In the genomic region with DNA sequence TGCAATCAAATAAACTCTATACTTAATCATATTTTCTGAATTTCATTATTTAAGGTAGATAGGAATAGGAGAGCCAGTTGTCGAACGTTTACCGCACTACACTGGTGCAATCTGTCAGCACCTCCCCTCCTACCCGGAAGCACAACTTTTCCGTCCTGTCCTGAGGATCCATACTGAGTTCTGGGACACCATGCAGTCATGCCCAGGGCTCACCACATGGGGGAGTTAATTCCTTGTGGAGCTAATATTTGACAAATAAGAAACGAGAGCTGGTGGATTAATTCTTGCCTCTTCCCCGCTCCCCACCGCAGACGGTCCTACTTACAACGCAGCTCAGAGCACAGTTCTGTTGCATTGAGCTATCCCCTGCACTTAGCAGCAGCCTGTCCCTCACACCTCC, we compare ENCODE assay signal across 9 cellular contexts.
DNase-seq lines count a peak whose midpoint lies in the region; ATAC-seq and TF ChIP-seq lines count a peak whose summit lies in the region.
"Had no signal": no experiment of that assay in that cellular context is flagged by ENCODE, and none has a peak within 500 bp of the region (broad histone marks: within the 10 kb centered on the region; RNA-seq: fewer than 3 reads in every experiment).

No MANE protein-coding gene starts in this region.

- no peak overlapping the region for H4K8ac ChIP-seq in trophoblast cell (ENCODE audit: low read depth, low read length)

- no peak overlapping the region for H4K12ac ChIP-seq in trophoblast cell (ENCODE audit: low read depth, low read length)

- H3K4me3 ChIP-seq in endodermal cell (ENCODE audit: low read length) (no peak overlapping the region), trophoblast cell (ENCODE audit: low read depth, low read length) (no peak overlapping the region)

- H3K36me3 ChIP-seq in endodermal cell (ENCODE audit: control insufficient read depth, insufficient read depth, low read length) (no peaks in the 10 kb centered on the region), trophoblast cell (ENCODE audit: control insufficient read depth in 1 of 2, insufficient read depth in 2 of 2, low read length in 2 of 2) (no peaks in the 10 kb centered on the region)

- no peak overlapping the region for H3K4me2 ChIP-seq in trophoblast cell (ENCODE audit: low read length)

- H2BK12ac ChIP-seq in trophoblast cell (ENCODE audit: low read length) = no peak overlapping the region

- no peak overlapping the region for H3K4ac ChIP-seq in trophoblast cell (ENCODE audit: low read depth, low read length)

- no peak overlapping the region for H2AK5ac ChIP-seq in trophoblast cell (ENCODE audit: low read length)

- H3K27ac Mint-ChIP-seq in endodermal cell = no peak overlapping the region
- H3K27ac Mint-ChIP-seq: activated T-helper 2 cell treated with anti-CD3 and anti-CD28 coated beads, Interferon-gamma antibody, Interleukin-2, Interleukin-4, amounts not matched to agents 10 μg/mL and 5 μg/mL and 100 μg/mL, durations not matched to agents 14 hours and 24 hours and 36 hours had no signal

- no peak overlapping the region for H2BK5ac ChIP-seq in trophoblast cell (ENCODE audit: low read depth, low read length, poor library complexity)

- H4K91ac ChIP-seq in trophoblast cell (ENCODE audit: low read depth, low read length) = no peak overlapping the region

- H3K27me3 ChIP-seq in endodermal cell (ENCODE audit: control insufficient read depth, insufficient read depth, low read length, poor library complexity, severe bottlenecking) (no peaks in the 10 kb centered on the region), trophoblast cell (ENCODE audit: insufficient read depth, low read length) (no peaks in the 10 kb centered on the region)

- DNase-seq in NCI-H2227 (lab: John Stamatoyannopoulos, UW; ENCODE audit: unreplicated experiment) = peak; percentile 22
- peak; percentile 85 for DNase-seq in endodermal cell
- DNase-seq in trophoblast cell = peak; percentile 31 to 66
- no peak for DNase-seq in activated gamma-delta T cell (lab: John Stamatoyannopoulos, UW)
- no peak for DNase-seq in superior temporal gyrus (ENCODE audit: extremely low spot score)
- DNase-seq: NCI-H2081 treated with DMSO at 0.1 percent for 48 hours had no signal

- H3K27me3 Mint-ChIP-seq in endodermal cell (ENCODE audit: insufficient read depth) = peaks cover 7% of the 10 kb centered on the region

- H2AFZ ChIP-seq in trophoblast cell (ENCODE audit: insufficient read depth, low read length, poor library complexity) = no peak overlapping the region

- H3K9me3 Mint-ChIP-seq in endodermal cell = peaks cover 4% of the 10 kb centered on the region
- H3K9me3 Mint-ChIP-seq: activated T-helper 2 cell treated with anti-CD3 and anti-CD28 coated beads, Interferon-gamma antibody, Interleukin-2, Interleukin-4, amounts not matched to agents 10 μg/mL and 5 μg/mL and 100 μg/mL, durations not matched to agents 14 hours and 24 hours and 36 hours had no signal

- H3K79me2 ChIP-seq in trophoblast cell (ENCODE audit: control insufficient read depth, insufficient read depth, low read length, poor library complexity) = no peaks in the 10 kb centered on the region

- H3K14ac ChIP-seq in trophoblast cell (ENCODE audit: low read length) = no peak overlapping the region

- H3K4me1 ChIP-seq in endodermal cell (ENCODE audit: control insufficient read depth, insufficient read depth, low read length) (peaks cover 7% of the 10 kb centered on the region), trophoblast cell (ENCODE audit: control insufficient read depth in 1 of 2, insufficient read depth in 2 of 2, low read length in 2 of 2) (peaks cover 8 to 15% of the 10 kb centered on the region in 2 experiments)

- H3K27ac ChIP-seq in endodermal cell (ENCODE audit: low read depth, low read length) (peak overlapping the region; percentile 49), trophoblast cell (ENCODE audit: low read depth, low read length) (no peak overlapping the region)

- H3K9me3 ChIP-seq in endodermal cell (ENCODE audit: control insufficient read depth, low read length) (no peaks in the 10 kb centered on the region), trophoblast cell (ENCODE audit: insufficient read depth, low read depth, low read length) (no peaks in the 10 kb centered on the region)

- H3K4me3 Mint-ChIP-seq in endodermal cell = no peak overlapping the region

- no peak for ATAC-seq in HG03108 (IDR thresholded peaks at IDR 0.05; ENCODE audit: unreplicated experiment)

- TF ChIP-seq CTCF in GM12872 (IDR thresholded peaks at IDR 0.05; ENCODE audit: insufficient read depth, low read depth, low read length) (peak; percentile 48; the same call in 2 of the 3 replicates), endodermal cell (conservative IDR thresholded peaks at IDR 0.05) (peak; percentile 80)

- no peak overlapping the region for H3K9ac ChIP-seq in endodermal cell (ENCODE audit: extremely low read depth, low read length, poor library complexity, severe bottlenecking)
- no peak overlapping the region for H3K9ac ChIP-seq in trophoblast cell (ENCODE audit: low read length)

- no peak overlapping the region for H3K18ac ChIP-seq in trophoblast cell (ENCODE audit: low read length)

- no peaks in the 10 kb centered on the region for H3K36me3 Mint-ChIP-seq in endodermal cell (ENCODE audit: low read depth)

- H2BK120ac ChIP-seq in trophoblast cell (ENCODE audit: insufficient read depth, low read length, poor library complexity) = no peak overlapping the region

- 81 to 88% methylated on average over 5 to 10 of the region's 10 CpGs for WGBS in endodermal cell (ENCODE audit: insufficient coverage in 1 of 2, insufficient read length in 1 of 2), 2 experiments
- no CpG with 5 or more reads among the region's 10 CpGs for WGBS in trophoblast cell (ENCODE audit: extremely low coverage, insufficient coverage, insufficient read length)

- H3K79me1 ChIP-seq in trophoblast cell (ENCODE audit: low read length) = no peaks in the 10 kb centered on the region

- H3K4me1 Mint-ChIP-seq in endodermal cell = peaks cover 47% of the 10 kb centered on the region

- H3K23ac ChIP-seq in trophoblast cell (ENCODE audit: low read length) = no peak overlapping the region

Comparison
In these comparisons a context has a peak if more than half of its experiments do, and no peak if none do; other contexts are left out.
1. DNase-seq: peak in NCI-H2227 (single experiment), endodermal cell (single experiment) and trophoblast cell (2 of 2); none in activated gamma-delta T cell (single experiment) and superior temporal gyrus (single experiment).